In the genomic region with DNA sequence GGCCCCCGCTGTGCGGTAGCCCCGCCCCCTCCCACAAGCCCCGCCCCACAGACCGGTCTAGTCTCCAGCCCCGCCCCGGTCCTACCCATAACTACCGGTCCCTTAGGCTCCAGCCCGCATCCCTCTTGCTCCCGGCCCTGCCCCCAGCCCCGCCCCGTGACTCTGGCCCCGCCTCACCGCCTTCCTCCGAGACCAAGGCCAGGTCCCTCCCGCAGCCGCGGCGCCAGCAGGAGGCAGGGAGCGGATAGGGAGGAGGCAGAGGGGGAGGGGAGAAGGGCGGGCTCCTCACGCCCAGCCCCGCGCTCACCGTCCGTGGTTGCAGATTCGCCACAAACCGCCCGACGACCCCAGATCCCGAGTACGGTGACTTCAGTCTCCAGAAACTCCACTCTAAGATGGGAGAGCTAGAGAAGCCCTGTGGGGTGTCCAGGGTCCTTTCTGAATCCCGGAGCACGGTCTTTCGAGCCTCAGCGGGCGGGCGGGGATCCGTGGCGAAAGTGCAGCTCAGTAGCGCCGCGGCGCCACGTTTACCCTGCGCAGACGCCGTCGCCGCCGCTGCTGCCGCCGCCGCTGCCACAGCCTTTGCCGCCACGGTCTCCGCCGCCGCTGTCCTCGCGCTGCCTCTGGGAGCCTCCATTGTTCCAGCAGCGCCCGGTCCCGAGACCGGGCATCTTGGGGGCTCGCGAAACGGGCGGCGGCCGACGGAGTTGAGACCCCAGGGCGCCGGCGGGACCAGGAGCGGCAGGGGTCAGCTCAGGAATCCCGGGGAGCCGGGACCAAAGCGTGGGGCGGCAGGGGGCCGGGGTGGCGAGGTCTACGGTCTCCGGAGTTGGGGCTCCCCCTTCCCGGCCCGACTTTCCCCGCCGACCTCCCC, we compare ENCODE assay signal across 8 cellular contexts. TPM values are rescaled to one million over a fixed set of nuclear protein-coding genes. Genes with fewer than 3 reads are reported as not detected.
DNase-seq lines count a peak whose midpoint lies in the region; FAIRE-seq and TF ChIP-seq lines count a peak whose summit lies in the region.

A gene with protein sequence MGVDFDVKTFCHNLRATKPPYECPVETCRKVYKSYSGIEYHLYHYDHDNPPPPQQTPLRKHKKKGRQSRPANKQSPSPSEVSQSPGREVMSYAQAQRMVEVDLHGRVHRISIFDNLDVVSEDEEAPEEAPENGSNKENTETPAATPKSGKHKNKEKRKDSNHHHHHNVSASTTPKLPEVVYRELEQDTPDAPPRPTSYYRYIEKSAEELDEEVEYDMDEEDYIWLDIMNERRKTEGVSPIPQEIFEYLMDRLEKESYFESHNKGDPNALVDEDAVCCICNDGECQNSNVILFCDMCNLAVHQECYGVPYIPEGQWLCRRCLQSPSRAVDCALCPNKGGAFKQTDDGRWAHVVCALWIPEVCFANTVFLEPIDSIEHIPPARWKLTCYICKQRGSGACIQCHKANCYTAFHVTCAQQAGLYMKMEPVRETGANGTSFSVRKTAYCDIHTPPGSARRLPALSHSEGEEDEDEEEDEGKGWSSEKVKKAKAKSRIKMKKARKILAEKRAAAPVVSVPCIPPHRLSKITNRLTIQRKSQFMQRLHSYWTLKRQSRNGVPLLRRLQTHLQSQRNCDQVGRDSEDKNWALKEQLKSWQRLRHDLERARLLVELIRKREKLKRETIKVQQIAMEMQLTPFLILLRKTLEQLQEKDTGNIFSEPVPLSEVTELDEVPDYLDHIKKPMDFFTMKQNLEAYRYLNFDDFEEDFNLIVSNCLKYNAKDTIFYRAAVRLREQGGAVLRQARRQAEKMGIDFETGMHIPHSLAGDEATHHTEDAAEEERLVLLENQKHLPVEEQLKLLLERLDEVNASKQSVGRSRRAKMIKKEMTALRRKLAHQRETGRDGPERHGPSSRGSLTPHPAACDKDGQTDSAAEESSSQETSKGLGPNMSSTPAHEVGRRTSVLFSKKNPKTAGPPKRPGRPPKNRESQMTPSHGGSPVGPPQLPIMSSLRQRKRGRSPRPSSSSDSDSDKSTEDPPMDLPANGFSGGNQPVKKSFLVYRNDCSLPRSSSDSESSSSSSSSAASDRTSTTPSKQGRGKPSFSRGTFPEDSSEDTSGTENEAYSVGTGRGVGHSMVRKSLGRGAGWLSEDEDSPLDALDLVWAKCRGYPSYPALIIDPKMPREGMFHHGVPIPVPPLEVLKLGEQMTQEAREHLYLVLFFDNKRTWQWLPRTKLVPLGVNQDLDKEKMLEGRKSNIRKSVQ (N-terminal part only) (plus strand): TSS at position 530 of the 874 bp plus-strand sequence. CDS start 2,406 bp downstream, outside the sequence.

- H3K4me3 ChIP-seq in neutrophil (ENCODE audit: low read depth in 1 of 2, low read length in 1 of 2) = peak within 1 kb of the TSS; percentile 91 to 98

- CTCF ChIA-PET in HEK293T (lab: Yijun Ruan, JAX) = interaction anchor here (0.7 to 0.9 kb wide), 2 partner anchors 18 to 202 kb away, joined by 3 read pairs; a partner anchor contains a TSS

- H3K27ac ChIP-seq in neutrophil (peak within 1 kb of the TSS; percentile 98), substantia nigra (ENCODE audit: low read depth, low read length, poor library complexity, severe bottlenecking) (peak within 1 kb of the TSS; percentile 89)

- POLR2A ChIA-PET in HEK293T (lab: Yijun Ruan, JAX) = interaction anchor here (0.5 to 2.6 kb wide), 6 partner anchors 11 to 241 kb away, joined by 3 to 35 read pairs (median 4); a partner anchor contains a TSS

- TF ChIP-seq CTCF in neutrophil (IDR thresholded peaks at IDR 0.05) = peak; percentile 69

- peaks cover 27 to 32% of the 10 kb centered on the region in 2 experiments for H3K4me1 ChIP-seq in neutrophil (ENCODE audit: control insufficient read depth in 1 of 2, insufficient read depth in 1 of 2, low read depth in 1 of 2, low read length in 1 of 2)

- in situ Hi-C loops in SK-MEL-5 (cut with HindIII; ENCODE audit: low pct_unique_long_range_greater_than_20kb, low sequenced_read_pairs) = no loop called here

- H3K9me3 ChIP-seq in neutrophil = no peaks in the 10 kb centered on the region

- DNase-seq in GF-D8 (lab: John Stamatoyannopoulos, UW) (peak; percentile 89), HEK293T (ENCODE audit: extremely low spot score) (peak; percentile 100), MV-4-11 (lab: John Stamatoyannopoulos, UW) (peak; percentile 96), SK-MEL-5 (ENCODE audit: low read depth, low spot score) (peak; percentile 98), frontal cortex (ENCODE audit: low spot score in 2 of 2) (peak; percentile 99 to 100), substantia nigra (lab: John Stamatoyannopoulos, UW) (peak; percentile 77 to 100 (median 99))
- DNase-seq in activated naive CD4-positive, alpha-beta T cell treated with Interleukin-2 at 50 U/mL for 16 hours = peak; percentile 99

- H3K27me3 ChIP-seq in neutrophil = no peaks in the 10 kb centered on the region

- H3K36me3 ChIP-seq in neutrophil = peaks cover 21% of the 10 kb centered on the region

- FAIRE-seq in frontal cortex (lab: Jason Lieb, UNC) = no peak

TF ChIP-seq in HEK293T, 16 proteins besides CTCF, POLR2A, EP300 and RAD21:
- TF ChIP-seq FOXM1 (IDR thresholded peaks at IDR 0.05; ENCODE audit: borderline replicate concordance) = peak; percentile 63; the same call in 1 of the 2 replicates
- TF ChIP-seq TARDBP (IDR thresholded peaks at IDR 0.05) = no peak
- peak; percentile 89 for TF ChIP-seq L3MBTL2 (conservative IDR thresholded peaks at IDR 0.05)
- TF ChIP-seq LEF1 (IDR thresholded peaks at IDR 0.05; ENCODE audit: borderline replicate concordance) = peak; percentile 92; the same call in 1 of the 2 replicates
- TF ChIP-seq SP1 (IDR thresholded peaks at IDR 0.05) = 0 out of 2 replicates have a peak, but pooled peaks have one; percentile 8
TF ChIP-seq in HEK293T: peak in this region for 4.

RNA-seq across cellular contexts. Expression of the gene that starts here (rescaled TPM):
- 17.7 and 18.8 TPM in 2 replicates for total RNA-seq in SK-MEL-5 (2014; rRNA removed; shearing (Covaris generic))
- polyA plus RNA-seq in SK-MEL-5 (2015; cell fraction: cytosol; rRNA removed) = 19.4 and 25.8 TPM in 2 replicates
- polyA plus RNA-seq in SK-MEL-5 (2015; cell fraction: nucleus; rRNA removed) = 28.1 and 36.4 TPM in 2 replicates
- total RNA-seq in frontal cortex = 16.3 TPM

Comparison
In these comparisons a context has a peak if more than half of its experiments do, and no peak if none do; other contexts are left out.
1. Peak in every context shown above with its lines: DNase-seq, H3K4me3 ChIP-seq and H3K27ac ChIP-seq.